ENCODE assay signal across 18 cellular contexts in genomic region chr5:58786035-58786434, GRCh38.
DNase-seq lines count a peak whose midpoint lies in the region; ATAC-seq lines count a peak whose summit lies in the region.
"Had no signal": no experiment of that assay in that cellular context is flagged by ENCODE, and none has a peak within 500 bp of the region (broad histone marks: within the 10 kb centered on the region; RNA-seq: fewer than 3 reads in every experiment).

No MANE protein-coding gene starts in this region.

- no peak for DNase-seq in GM19240 (ENCODE audit: insufficient read length, low spot score)
- no peak for DNase-seq in NCI-H226
- DNase-seq in NK-92 (lab: John Stamatoyannopoulos, UW; ENCODE audit: unreplicated experiment), result no peak
- DNase-seq: body of pancreas; CD8-positive, alpha-beta memory T cell; gastrocnemius medialis; HCEC 1CT; left ventricle myocardium superior; NCI-H1048; ovary; sigmoid colon; stimulated activated CD4-positive, alpha-beta T cell treated with anti-CD3 and anti-CD28 coated beads, Interleukin-1b, Interleukin-23, amount 100 ng/mL, for 48 hours had no signal

- peak; percentile 60 for ATAC-seq in GM18870 (IDR thresholded peaks at IDR 0.05; ENCODE audit: unreplicated experiment)
- peak; percentile 79 for ATAC-seq in GM21423 (IDR thresholded peaks at IDR 0.05; ENCODE audit: unreplicated experiment)
- ATAC-seq in HG02870 (IDR thresholded peaks at IDR 0.05; ENCODE audit: unreplicated experiment), result peak; percentile 49
- ATAC-seq in HG03460 (IDR thresholded peaks at IDR 0.05; ENCODE audit: unreplicated experiment), result peak; percentile 71
- ATAC-seq in HG03159 (IDR thresholded peaks at IDR 0.05; ENCODE audit: unreplicated experiment), result no peak
- ATAC-seq: body of pancreas, gastrocnemius medialis, K562, left ventricle myocardium superior had no signal
